In the genomic region with DNA sequence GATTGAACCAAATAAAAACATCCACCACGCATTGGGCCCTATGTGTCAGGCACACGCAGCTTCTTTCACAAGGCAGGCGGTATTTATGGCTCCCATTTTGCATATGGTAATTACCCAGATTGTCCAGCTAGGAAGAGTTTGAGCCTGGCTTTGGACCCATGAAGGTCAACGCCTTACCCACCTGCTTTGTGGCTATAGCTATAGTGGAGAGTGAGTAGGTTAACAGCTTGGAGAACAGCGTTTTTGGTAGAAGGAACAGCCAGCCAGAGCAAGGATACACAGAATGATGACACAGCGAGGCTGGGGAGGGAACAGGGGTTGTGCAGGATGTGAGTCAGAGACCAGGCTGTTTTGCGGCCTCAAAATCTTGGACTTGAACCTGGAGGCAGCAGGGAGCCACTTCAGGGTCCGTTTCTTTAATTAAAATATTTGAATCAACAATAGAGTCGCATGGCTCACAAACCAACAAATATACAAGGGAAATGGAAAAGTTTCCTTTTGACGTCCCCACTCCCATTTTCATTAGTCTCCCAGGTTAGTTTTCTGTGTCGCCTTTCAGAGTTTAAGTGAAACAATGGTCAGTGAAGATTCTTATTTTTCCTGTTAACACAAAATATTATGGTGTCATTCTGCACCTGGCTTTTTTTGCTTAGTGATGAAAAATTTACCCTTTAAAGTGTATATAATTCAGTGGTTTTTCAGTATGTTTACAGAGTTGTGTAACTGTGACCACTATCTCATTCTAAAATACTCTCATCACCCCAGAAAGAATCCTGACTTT, we compare ENCODE assay signal across 14 cellular contexts.
DNase-seq lines count a peak whose midpoint lies in the region; FAIRE-seq and TF ChIP-seq lines count a peak whose summit lies in the region.
"Had no signal": no experiment of that assay in that cellular context is flagged by ENCODE, and none has a peak within 500 bp of the region (broad histone marks: within the 10 kb centered on the region; RNA-seq: fewer than 3 reads in every experiment).

No MANE protein-coding gene starts in this region.

- TF ChIP-seq POLR2A in GM12892 (IDR thresholded peaks at IDR 0.05; ENCODE audit: low read depth, low read length) = no peak
- no peak for TF ChIP-seq POLR2A in esophagus squamous epithelium (IDR thresholded peaks at IDR 0.05)

- peak overlapping the region; percentile 77 for H3K4me3 Mint-ChIP-seq in HFFc6
- H3K4me3 Mint-ChIP-seq: activated naive CD8-positive, alpha-beta T cell; naive B cell had no signal

- H3K9ac ChIP-seq in fibroblast of lung (ENCODE audit: insufficient read depth, low read length) = no peak overlapping the region
- H3K9ac ChIP-seq: BLaER1 had no signal

- H3K27me3 ChIP-seq in fibroblast of lung (ENCODE audit: control insufficient read depth, insufficient read depth, low read length) = no peaks in the 10 kb centered on the region
- no peaks in the 10 kb centered on the region for H3K27me3 ChIP-seq in esophagus squamous epithelium
- H3K27me3 ChIP-seq: BLaER1, upper lobe of right lung had no signal

- H3K36me3 Mint-ChIP-seq in HFFc6 (ENCODE audit: low read depth) = peaks cover 10% of the 10 kb centered on the region

- H3K4me2 ChIP-seq in fibroblast of lung (ENCODE audit: extremely low read depth, insufficient read depth, low read length) = peak overlapping the region; percentile 59
- H3K4me2 ChIP-seq: BLaER1 had no signal

- peak overlapping the region; percentile 64 for H3K27ac ChIP-seq in fibroblast of lung (ENCODE audit: insufficient read depth, low read length)
- no peak overlapping the region for H3K27ac ChIP-seq in esophagus squamous epithelium
- H3K27ac ChIP-seq: BLaER1, HL-60, upper lobe of right lung had no signal

- peaks cover 9% of the 10 kb centered on the region for H3K9me3 Mint-ChIP-seq in HFFc6

- no peaks in the 10 kb centered on the region; the same call in 1 of the 2 replicates for H3K27me3 Mint-ChIP-seq in HFFc6 (ENCODE audit: insufficient read depth)
- H3K27me3 Mint-ChIP-seq: activated naive CD8-positive, alpha-beta T cell; naive B cell had no signal

- no peaks in the 10 kb centered on the region for H4K20me1 ChIP-seq in fibroblast of lung (ENCODE audit: control insufficient read depth, extremely low read depth, insufficient read depth, low read length)
- H4K20me1 ChIP-seq: BLaER1 had no signal

- WGBS in esophagus squamous epithelium, 2 donors = 74 to 80% methylated on average over 8 to 11 of the region's 11 CpGs

- no peak for FAIRE-seq in GM12892 (lab: Jason Lieb, UNC)

- peaks cover 72% of the 10 kb centered on the region for H3K4me1 Mint-ChIP-seq in HFFc6 (ENCODE audit: low read depth)
- H3K4me1 Mint-ChIP-seq: naive B cell had no signal

- H3K36me3 ChIP-seq in fibroblast of lung (ENCODE audit: control insufficient read depth, insufficient read depth, low read length) (no peaks in the 10 kb centered on the region), esophagus squamous epithelium (no peaks in the 10 kb centered on the region)
- H3K36me3 ChIP-seq: BLaER1, upper lobe of right lung had no signal

- H3K9me3 ChIP-seq in fibroblast of lung (ENCODE audit: control insufficient read depth, insufficient read depth, low read depth, low read length) (no peaks in the 10 kb centered on the region), esophagus squamous epithelium (no peaks in the 10 kb centered on the region)
- H3K9me3 ChIP-seq: BLaER1, upper lobe of right lung had no signal

- DNase-seq in 8988T = peak; percentile 66
- peak; percentile 83 for DNase-seq in HFFc6
- peak; percentile 1 for DNase-seq in SIG-M5 (lab: John Stamatoyannopoulos, UW)
- peak; percentile 88 to 94 for DNase-seq in fibroblast of lung (ENCODE audit: low read depth in 2 of 2)
- DNase-seq in activated CD4-positive, alpha-beta T cell treated with anti-CD3 and anti-CD28 coated beads for 4 hours = no peak
- DNase-seq in GM12892 (ENCODE audit: insufficient read length) = no peak
- no peak for DNase-seq in esophagus squamous epithelium (lab: John Stamatoyannopoulos, UW)
- no peak for DNase-seq in NCI-H2171 treated with DMSO at 0.1 percent for 48 hours (lab: John Stamatoyannopoulos, UW)
- DNase-seq: glutamatergic neuron, naive B cell, upper lobe of right lung had no signal

- peaks cover 8% of the 10 kb centered on the region for H3K4me1 ChIP-seq in fibroblast of lung (ENCODE audit: control insufficient read depth, extremely low read depth, insufficient read depth, low read length)
- H3K4me1 ChIP-seq in esophagus squamous epithelium = no peaks in the 10 kb centered on the region
- H3K4me1 ChIP-seq: BLaER1, upper lobe of right lung had no signal

- no peak overlapping the region for H3K4me3 ChIP-seq in fibroblast of lung (replicated peaks in 1 of 4; ENCODE audit: control extremely low read depth in 1 of 4, insufficient read depth in 1 of 4, low read depth in 3 of 4, low read length in 4 of 4)
- no peak overlapping the region for H3K4me3 ChIP-seq in esophagus squamous epithelium
- H3K4me3 ChIP-seq: BLaER1, upper lobe of right lung had no signal

- peak overlapping the region; percentile 29 for H2AFZ ChIP-seq in fibroblast of lung (ENCODE audit: low read length)

- TF ChIP-seq CTCF in HFFc6 (IDR thresholded peaks at IDR 0.05) (no peak), fibroblast of lung (conservative IDR thresholded peaks at IDR 0.05 in 1 of 2, IDR thresholded peaks at IDR 0.05 in 1 of 2; ENCODE audit: low read depth in 1 of 2, low read length in 2 of 2) (no peak), esophagus squamous epithelium (IDR thresholded peaks at IDR 0.05) (no peak)

- intact Hi-C loops in esophagus squamous epithelium (cut with DNase I) = no loop called here

- H3K79me2 ChIP-seq in fibroblast of lung (ENCODE audit: control insufficient read depth, insufficient read depth, low read length) = no peaks in the 10 kb centered on the region

- peak overlapping the region; percentile 92 for H3K27ac Mint-ChIP-seq in HFFc6
- H3K27ac Mint-ChIP-seq: activated naive CD8-positive, alpha-beta T cell; naive B cell had no signal

Comparison
In these comparisons a context has a peak if more than half of its experiments do, and no peak if none do; other contexts are left out.
1. DNase-seq: peak in 8988T (single experiment), HFFc6 (single experiment), SIG-M5 (single experiment) and fibroblast of lung (2 of 2); none in activated CD4-positive, alpha-beta T cell treated with anti-CD3 and anti-CD28 coated beads for 4 hours (0 of 2), GM12892 (single experiment), esophagus squamous epithelium (single experiment) and NCI-H2171 treated with DMSO at 0.1 percent for 48 hours (single experiment).